Comparison of ENCODE assay signal across 19 cellular contexts in the genomic region with DNA sequence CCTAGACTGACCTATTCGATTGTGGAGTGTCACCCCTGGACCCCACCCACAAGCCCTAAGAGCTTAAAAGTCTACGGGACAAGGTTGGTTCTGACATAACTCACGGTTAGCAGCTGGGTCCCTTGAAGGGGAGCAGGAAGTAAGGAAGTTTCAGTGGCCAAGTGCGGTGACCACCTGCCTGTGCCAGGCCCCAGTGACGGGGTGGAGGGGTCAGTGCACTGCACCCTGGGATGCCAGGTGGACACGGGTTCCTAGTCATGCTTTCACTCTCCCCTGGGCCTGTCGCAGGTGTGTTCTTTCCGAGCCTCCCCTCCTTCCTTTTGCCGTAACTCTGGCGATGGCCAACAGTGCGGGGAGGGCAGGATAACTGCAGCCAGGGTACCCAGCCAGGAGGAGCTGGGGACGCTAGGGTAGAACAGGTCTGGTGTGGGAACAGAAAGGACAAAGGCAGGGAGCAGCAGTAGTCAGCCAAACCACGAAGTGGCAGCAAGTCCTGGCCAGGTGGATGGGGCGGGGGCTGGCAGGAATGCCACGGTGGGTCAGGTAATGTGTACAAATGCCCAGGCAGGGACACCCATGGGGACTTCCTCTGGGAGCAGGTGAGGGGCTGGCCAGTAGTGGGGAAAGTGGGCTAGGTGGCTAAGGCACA.
"Had no signal": no experiment of that assay in that cellular context is flagged by ENCODE, and none has a peak within 500 bp of the region (broad histone marks: within the 10 kb centered on the region; RNA-seq: fewer than 3 reads in every experiment).

No MANE protein-coding gene starts in this region.

- H3K36me3 ChIP-seq: heart left ventricle, neural progenitor cell, prostate gland, right lobe of liver, tibial nerve had no signal

- H3K4me3 Mint-ChIP-seq: natural killer cell treated with Interleukin-12 subunit alpha and Interleukin-12 subunit beta and Interleukin-15 and Interleukin-18, amount 100 ng/mL, for 72 hours; neural progenitor cell; stimulated activated naive B cell treated with anti-CD40 and anti-IgM and Interleukin-4, amounts not matched to agents 10 μg/mL and 1 μg/mL and 100 μg/mL, for 72 hours; stimulated activated naive CD8-positive, alpha-beta T cell treated with anti-CD3 and anti-CD28 coated beads, Interleukin-15, amount 100 ng/mL, for 72 hours had no signal

- H3K4me1 ChIP-seq: heart left ventricle, neural progenitor cell, parathyroid adenoma, prostate gland, right lobe of liver, testis, tibial nerve had no signal

- H3K9me3 Mint-ChIP-seq: natural killer cell treated with Interleukin-12 subunit alpha and Interleukin-12 subunit beta and Interleukin-15 and Interleukin-18, amount 100 ng/mL, for 72 hours; stimulated activated naive B cell treated with anti-CD40 and anti-IgM and Interleukin-4, amounts not matched to agents 10 μg/mL and 1 μg/mL and 100 μg/mL, for 72 hours had no signal

- H3K36me3 Mint-ChIP-seq: natural killer cell treated with Interleukin-12 subunit alpha and Interleukin-12 subunit beta and Interleukin-15 and Interleukin-18, amount 100 ng/mL, for 72 hours; neural progenitor cell; stimulated activated naive B cell treated with anti-CD40 and anti-IgM and Interleukin-4, amounts not matched to agents 10 μg/mL and 1 μg/mL and 100 μg/mL, for 72 hours had no signal

- H3K9me3 ChIP-seq: heart left ventricle, prostate gland, right lobe of liver, testis, tibial nerve had no signal

- H3K27me3 Mint-ChIP-seq: natural killer cell treated with Interleukin-12 subunit alpha and Interleukin-12 subunit beta and Interleukin-15 and Interleukin-18, amount 100 ng/mL, for 72 hours; stimulated activated naive B cell treated with anti-CD40 and anti-IgM and Interleukin-4, amounts not matched to agents 10 μg/mL and 1 μg/mL and 100 μg/mL, for 72 hours; stimulated activated naive CD8-positive, alpha-beta T cell treated with anti-CD3 and anti-CD28 coated beads, Interleukin-15, amount 100 ng/mL, for 72 hours had no signal

- H3K27ac Mint-ChIP-seq: natural killer cell treated with Interleukin-12 subunit alpha and Interleukin-12 subunit beta and Interleukin-15 and Interleukin-18, amount 100 ng/mL, for 72 hours; neural progenitor cell; stimulated activated naive B cell treated with anti-CD40 and anti-IgM and Interleukin-4, amounts not matched to agents 10 μg/mL and 1 μg/mL and 100 μg/mL, for 72 hours had no signal

- H3K27ac ChIP-seq: heart left ventricle, neural progenitor cell, parathyroid adenoma, prostate gland, right lobe of liver, testis, tibial nerve had no signal

- H3K27me3 ChIP-seq: heart left ventricle, neural progenitor cell, right lobe of liver, testis, tibial nerve had no signal

- ATAC-seq: esophagus mucosa; heart left ventricle; natural killer cell treated with Interleukin-12 subunit alpha and Interleukin-12 subunit beta and Interleukin-15 and Interleukin-18, amount 100 ng/mL, for 72 hours; right lobe of liver; stimulated activated naive B cell treated with anti-CD40 and anti-IgM and Interleukin-4, amounts not matched to agents 10 μg/mL and 1 μg/mL and 100 μg/mL, for 72 hours; stimulated activated naive CD8-positive, alpha-beta T cell treated with anti-CD3 and anti-CD28 coated beads, Interleukin-15, amount 100 ng/mL, for 72 hours had no signal

- H3K4me1 Mint-ChIP-seq: neural progenitor cell had no signal

- H3K9ac ChIP-seq: neural progenitor cell, parathyroid adenoma had no signal

- H3K4me3 ChIP-seq: heart left ventricle, neural progenitor cell, prostate gland, right lobe of liver, testis, tibial nerve had no signal

- DNase-seq: cerebellar nuclear complex; dermis blood vessel endothelial cell; effector CD4-positive, alpha-beta T cell; heart left ventricle; hippocampal formation; kidney glomerular epithelial cell; occipital lobe; right lobe of liver; stimulated activated CD4-positive, alpha-beta T cell treated with anti-CD3 and anti-CD28 coated beads, Interleukin-4, amount 100 ng/mL, for 1 hour; stimulated activated CD8-positive, alpha-beta memory T cell treated with anti-CD3 and anti-CD28 coated beads, Interleukin-4, amount 100 ng/mL, for 48 hours; stimulated activated naive B cell treated with anti-CD40 and anti-IgM and Interleukin-4, amounts not matched to agents 10 μg/mL and 1 μg/mL and 100 μg/mL, for 72 hours; stimulated activated naive CD8-positive, alpha-beta T cell treated with anti-CD3 and anti-CD28 coated beads, Interleukin-15, amount 100 ng/mL, for 72 hours; testis had no signal
